19 cellular contexts compared by ENCODE assay signal in the genomic region with DNA sequence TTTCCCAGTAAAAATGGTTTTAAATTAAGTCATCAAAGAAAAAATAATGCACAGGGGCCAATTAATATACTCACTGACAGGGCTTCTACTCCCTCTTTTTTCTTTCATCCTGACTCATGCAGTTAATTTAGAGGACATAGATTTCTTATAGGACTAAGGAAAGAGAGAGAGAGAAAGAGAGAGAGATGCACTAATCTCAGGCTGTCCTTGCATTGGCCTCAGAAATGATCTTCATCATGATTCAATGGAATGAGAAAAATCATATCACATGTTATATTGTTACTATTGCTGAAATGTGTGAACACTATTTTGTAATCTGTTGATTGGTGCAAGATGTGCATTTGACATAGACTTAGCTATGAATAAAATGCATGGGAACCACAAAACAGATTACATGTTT.
"Had no signal": no experiment of that assay in that cellular context is flagged by ENCODE, and none has a peak within 500 bp of the region (broad histone marks: within the 10 kb centered on the region; RNA-seq: fewer than 3 reads in every experiment).

No MANE protein-coding gene starts in this region.

- ATAC-seq: activated CD4-positive, alpha-beta T cell treated with anti-CD3 and anti-CD28 coated beads for 36 hours; activated naive CD4-positive, alpha-beta T cell treated with anti-CD3 and anti-CD28 coated beads, Interleukin-2, amount 50 U/mL, for 72 hours; lower lobe of right lung had no signal

- H3K4me3 Mint-ChIP-seq: activated CD4-positive, alpha-beta memory T cell treated with anti-CD3 and anti-CD28 coated beads, Interleukin-2, amount 10 ng/mL, durations not matched to agents 7 days and 5 days; activated CD4-positive, alpha-beta T cell treated with anti-CD3 and anti-CD28 coated beads for 36 hours; activated T-cell treated with anti-CD3 and anti-CD28 coated beads, Interleukin-2, amount 50 U/mL, for 24 hours; immature natural killer cell; stimulated activated naive CD8-positive, alpha-beta T cell treated with anti-CD3 and anti-CD28 coated beads, Interleukin-15, Interleukin-2, amounts not matched to agents 100 ng/mL and 50 ng/mL, for 24 hours; T-helper 1 cell treated with Interleukin-12 subunit alpha and Interleukin-12 subunit beta and Interleukin-4 antibody, amounts not matched to agents 30 μg/mL and 1 μg/mL, for 36 hours; type B pancreatic cell had no signal

- H3K9me3 ChIP-seq: lower lobe of right lung, right atrium auricular region had no signal

- H3K27me3 ChIP-seq: brain microvascular endothelial cell, dorsolateral prefrontal cortex, right atrium auricular region had no signal

- DNase-seq: activated CD4-positive, alpha-beta memory T cell treated with anti-CD3 and anti-CD28 coated beads, Interleukin-2, amount 10 ng/mL, durations not matched to agents 7 days and 5 days; activated CD4-positive, alpha-beta T cell treated with anti-CD3 and anti-CD28 coated beads for 36 hours; activated effector memory CD4-positive, alpha-beta T cell treated with Interleukin-2 at 50 U/mL for 16 hours; activated T-cell treated with anti-CD3 and anti-CD28 coated beads, Interleukin-2, amount 50 U/mL, for 24 hours; brain microvascular endothelial cell; dorsolateral prefrontal cortex; erythroblast; head of caudate nucleus; immature natural killer cell; lower lobe of right lung; midbrain; stimulated activated CD4-positive, alpha-beta T cell treated with anti-CD3 and anti-CD28 coated beads, Interleukin-15, amount 100 ng/mL, for 24 hours had no signal

- H3K36me3 Mint-ChIP-seq: activated naive CD4-positive, alpha-beta T cell treated with anti-CD3 and anti-CD28 coated beads, Interleukin-2, amount 50 U/mL, for 72 hours; type B pancreatic cell had no signal

- H3K9me3 Mint-ChIP-seq: activated T-cell treated with anti-CD3 and anti-CD28 coated beads, Interleukin-2, amount 50 U/mL, for 24 hours; stimulated activated naive CD8-positive, alpha-beta T cell treated with anti-CD3 and anti-CD28 coated beads, Interleukin-15, Interleukin-2, amounts not matched to agents 100 ng/mL and 50 ng/mL, for 24 hours; T-helper 1 cell treated with Interleukin-12 subunit alpha and Interleukin-12 subunit beta and Interleukin-4 antibody, amounts not matched to agents 30 μg/mL and 1 μg/mL, for 36 hours; type B pancreatic cell had no signal

- H3K36me3 ChIP-seq: brain microvascular endothelial cell, lower lobe of right lung, right atrium auricular region had no signal

- H3K27me3 Mint-ChIP-seq: activated CD4-positive, alpha-beta memory T cell treated with anti-CD3 and anti-CD28 coated beads, Interleukin-2, amount 10 ng/mL, durations not matched to agents 7 days and 5 days; activated CD4-positive, alpha-beta T cell treated with anti-CD3 and anti-CD28 coated beads for 36 hours; activated T-cell treated with anti-CD3 and anti-CD28 coated beads, Interleukin-2, amount 50 U/mL, for 24 hours; progenitor cell of endocrine pancreas; stimulated activated naive CD8-positive, alpha-beta T cell treated with anti-CD3 and anti-CD28 coated beads, Interleukin-15, Interleukin-2, amounts not matched to agents 100 ng/mL and 50 ng/mL, for 24 hours; type B pancreatic cell had no signal

- H3K4me3 ChIP-seq: dorsolateral prefrontal cortex, lower lobe of right lung, right atrium auricular region, skin epidermis had no signal

- H3K4me1 Mint-ChIP-seq: activated CD4-positive, alpha-beta memory T cell treated with anti-CD3 and anti-CD28 coated beads, Interleukin-2, amount 10 ng/mL, durations not matched to agents 7 days and 5 days; activated CD4-positive, alpha-beta T cell treated with anti-CD3 and anti-CD28 coated beads for 36 hours; immature natural killer cell had no signal

- H3K27ac Mint-ChIP-seq: activated CD4-positive, alpha-beta memory T cell treated with anti-CD3 and anti-CD28 coated beads, Interleukin-2, amount 10 ng/mL, durations not matched to agents 7 days and 5 days; activated CD4-positive, alpha-beta T cell treated with anti-CD3 and anti-CD28 coated beads for 36 hours; activated naive CD4-positive, alpha-beta T cell treated with anti-CD3 and anti-CD28 coated beads, Interleukin-2, amount 50 U/mL, for 72 hours; activated T-cell treated with anti-CD3 and anti-CD28 coated beads, Interleukin-2, amount 50 U/mL, for 24 hours; immature natural killer cell; progenitor cell of endocrine pancreas; stimulated activated naive CD8-positive, alpha-beta T cell treated with anti-CD3 and anti-CD28 coated beads, Interleukin-15, Interleukin-2, amounts not matched to agents 100 ng/mL and 50 ng/mL, for 24 hours; T-helper 1 cell treated with Interleukin-12 subunit alpha and Interleukin-12 subunit beta and Interleukin-4 antibody, amounts not matched to agents 30 μg/mL and 1 μg/mL, for 36 hours; type B pancreatic cell had no signal

- H3K27ac ChIP-seq: brain microvascular endothelial cell, dorsolateral prefrontal cortex, lower lobe of right lung, right atrium auricular region, skin epidermis had no signal

- H3K4me1 ChIP-seq: lower lobe of right lung, right atrium auricular region had no signal
